Comparison of ENCODE assay signal across 8 cellular contexts in the genomic region with DNA sequence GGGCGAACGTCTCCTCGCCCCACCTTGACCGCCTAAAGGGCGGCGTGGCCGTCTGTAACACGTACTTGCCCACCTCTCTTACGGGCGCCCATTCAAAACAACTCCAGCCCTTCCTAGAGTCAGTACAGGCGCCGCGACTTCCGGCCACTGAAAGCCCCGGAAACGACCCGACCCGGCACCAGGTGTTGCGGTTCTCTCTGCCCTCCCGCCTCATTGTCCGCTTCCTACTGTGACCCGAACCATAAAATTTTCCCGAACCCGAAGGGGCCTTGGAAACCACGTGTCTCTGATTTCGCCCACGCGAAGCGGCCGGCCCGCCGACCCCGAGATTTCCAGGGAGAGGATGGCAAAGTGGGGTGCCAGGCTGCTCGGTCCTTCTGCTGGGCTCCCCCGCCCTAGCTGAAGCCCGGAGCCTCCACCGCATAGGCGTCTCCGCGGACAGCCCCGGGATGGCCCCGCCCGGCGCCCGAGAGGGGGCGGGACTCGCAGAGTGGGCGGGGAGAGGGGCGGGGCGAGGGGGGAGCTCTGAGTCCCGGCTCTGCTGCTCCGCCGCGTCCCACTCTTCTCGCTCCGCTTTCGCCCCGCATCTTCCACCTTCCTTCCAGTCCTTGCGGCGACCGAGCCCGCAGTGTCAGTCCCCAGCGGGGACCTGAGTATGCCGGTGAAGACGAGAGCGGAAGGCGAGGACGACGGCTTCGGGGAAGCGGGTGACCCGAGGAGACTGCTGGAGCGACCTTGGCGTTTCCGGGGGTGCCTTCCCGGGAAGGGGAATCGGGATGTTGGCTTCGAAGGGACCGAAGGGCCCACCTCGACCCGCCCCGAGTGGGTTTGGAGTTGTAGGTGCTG. TPM values are rescaled to one million over a fixed set of nuclear protein-coding genes. Genes with fewer than 3 reads are reported as not detected.
A peak's percentile ranks its signal among the peaks of the same experiment; 100 is the strongest.
DNase-seq lines count a peak whose midpoint lies in the region; ATAC-seq and TF ChIP-seq lines count a peak whose summit lies in the region.

No MANE protein-coding gene starts in this region.

- DNase-seq in DMS153 (lab: John Stamatoyannopoulos, UW) = peak; percentile 80
- DNase-seq in Jurkat, Clone E6-1 (ENCODE audit: low read depth, low spot score) = peak; percentile 93
- peak; percentile 77 to 92 for DNase-seq in PC-9
- peak; percentile 79 for DNase-seq in activated T-cell treated with anti-CD3 and anti-CD28 coated beads, Interleukin-2, amount 50 U/mL, for 4 hours
- peak; percentile 96 for DNase-seq in esophagus muscularis mucosa (ENCODE audit: extremely low spot score)
- DNase-seq in stimulated activated CD8-positive, alpha-beta memory T cell treated with anti-CD3 and anti-CD28 coated beads, Interleukin-7, amount 100 ng/mL, for 1 hour (ENCODE audit: low read depth in 2 of 2) = peak; percentile 69 to 71

- H3K36me3 Mint-ChIP-seq in activated T-cell treated with anti-CD3 and anti-CD28 coated beads, Interleukin-2, amount 50 U/mL, for 4 hours (ENCODE audit: insufficient read depth) = peaks cover 3% of the 10 kb centered on the region

- H3K79me2 ChIP-seq in PC-9 (ENCODE audit: low read depth) = peaks cover 42% of the 10 kb centered on the region

- H3K4me3 ChIP-seq in Jurkat, Clone E6-1 (ENCODE audit: low read length) = peak overlapping the region; percentile 91
- H3K4me3 ChIP-seq in PC-9 = peak overlapping the region; percentile 86
- peak overlapping the region; percentile 77 to 99 (median 98) for H3K4me3 ChIP-seq in esophagus muscularis mucosa
- H3K4me3 ChIP-seq in muscle layer of duodenum (ENCODE audit: low read depth in 1 of 2, low read length in 2 of 2) = peak overlapping the region; percentile 83 to 94

- BruUV-seq in PC-9 (replicated peaks; lab: Mats Ljungman, UMichigan) = no TSS peak

- H2AFZ ChIP-seq in PC-9 = peak overlapping the region; percentile 94

- peak; percentile 54 for TF ChIP-seq POLR2A in esophagus muscularis mucosa (IDR thresholded peaks at IDR 0.05; ENCODE audit: low read depth)

- H3K27ac ChIP-seq in PC-9 = peak overlapping the region; percentile 66
- peak overlapping the region; percentile 90 to 98 (median 94) for H3K27ac ChIP-seq in esophagus muscularis mucosa (replicated peaks in 1 of 4)
- H3K27ac ChIP-seq in muscle layer of duodenum (ENCODE audit: low read length) = peak overlapping the region; percentile 82

- TF ChIP-seq CTCF in PC-9 (conservative IDR thresholded peaks at IDR 0.05) (no peak), esophagus muscularis mucosa (IDR thresholded peaks at IDR 0.05) (peak in 1 of 3 experiments; percentile 24)

- H3K27me3 Mint-ChIP-seq in activated T-cell treated with anti-CD3 and anti-CD28 coated beads, Interleukin-2, amount 50 U/mL, for 4 hours (ENCODE audit: low read depth) = peaks cover 6% of the 10 kb centered on the region

- ATAC-seq in GM21717 (IDR thresholded peaks at IDR 0.05; ENCODE audit: unreplicated experiment) = peak; percentile 52
- peak; percentile 83 to 84 for ATAC-seq in activated T-cell treated with anti-CD3 and anti-CD28 coated beads, Interleukin-2, amount 50 U/mL, for 4 hours

- H3F3A ChIP-seq in PC-9 (ENCODE audit: insufficient read depth, low read depth) = peaks cover 13% of the 10 kb centered on the region; the same call in 1 of the 2 replicates

- 0% methylated on average over 32 of the region's 82 CpGs for WGBS in esophagus muscularis mucosa

- peaks cover 16% of the 10 kb centered on the region for H4K20me1 ChIP-seq in PC-9 (ENCODE audit: insufficient read depth)

- no peaks in the 10 kb centered on the region for H3K9me2 ChIP-seq in PC-9 (ENCODE audit: insufficient read depth)

- H3K9me3 Mint-ChIP-seq in activated T-cell treated with anti-CD3 and anti-CD28 coated beads, Interleukin-2, amount 50 U/mL, for 4 hours = no peaks in the 10 kb centered on the region

- no peak for TF ChIP-seq EP300 in esophagus muscularis mucosa (IDR thresholded peaks at IDR 0.05)

- H3K36me3 ChIP-seq in PC-9 (ENCODE audit: low read depth) (no peaks in the 10 kb centered on the region), esophagus muscularis mucosa (peaks cover 3 to 18% (median 14%) of the 10 kb centered on the region in 4 donors), muscle layer of duodenum (ENCODE audit: control insufficient read depth in 1 of 2, insufficient read depth in 2 of 2, low read length in 2 of 2) (peaks cover 4 to 13% of the 10 kb centered on the region in 2 donors)

- H3K27me3 ChIP-seq in PC-9 (ENCODE audit: insufficient read depth, low read depth) (no peaks in the 10 kb centered on the region), esophagus muscularis mucosa (peaks cover 0 to 12% (median 0%) of the 10 kb centered on the region in 4 donors), muscle layer of duodenum (ENCODE audit: low read depth, low read length) (no peaks in the 10 kb centered on the region)

- peaks cover 33% of the 10 kb centered on the region for H3K4me1 Mint-ChIP-seq in activated T-cell treated with anti-CD3 and anti-CD28 coated beads, Interleukin-2, amount 50 U/mL, for 4 hours (ENCODE audit: low read depth)

- POLR2A ChIA-PET in PC-9 (lab: Charles Lee; ENCODE audit: unreplicated experiment) = interaction anchor here (0.5 to 1.5 kb wide), 7 partner anchors 9 to 199 kb away, joined by 3 to 14 read pairs (median 4); a partner anchor contains a TSS

- H3K9me3 ChIP-seq in PC-9 (ENCODE audit: insufficient read depth, low read depth) (no peaks in the 10 kb centered on the region), esophagus muscularis mucosa (no peaks in the 10 kb centered on the region), muscle layer of duodenum (ENCODE audit: control insufficient read depth in 1 of 2, low read length in 2 of 2) (no peaks in the 10 kb centered on the region)

- CTCF ChIA-PET in PC-9 (lab: Charles Lee) = interaction anchor here (0.6 to 1.4 kb wide), 6 partner anchors 8 to 343 kb away, joined by 3 to 10 read pairs (median 3); a partner anchor contains a TSS

- H3K4me3 Mint-ChIP-seq in activated T-cell treated with anti-CD3 and anti-CD28 coated beads, Interleukin-2, amount 50 U/mL, for 4 hours = peak overlapping the region; percentile 97

- H3K4me2 ChIP-seq in PC-9 = peak overlapping the region; percentile 91

- intact Hi-C loops in PC-9 (cut with micrococcal nuclease; ENCODE audit: unreplicated experiment) (loop anchor here (1.0 to 5.0 kb wide), 6 partner anchors 21 to 424 kb away; a partner anchor contains a TSS), esophagus muscularis mucosa (cut with DNase I) (no loop called here)

- H3K4me1 ChIP-seq in PC-9 (replicated peaks; ENCODE audit: insufficient read depth) (peaks cover 22% of the 10 kb centered on the region), esophagus muscularis mucosa (peaks cover 29 to 39% (median 38%) of the 10 kb centered on the region in 4 donors), muscle layer of duodenum (ENCODE audit: control insufficient read depth in 1 of 2, insufficient read depth in 2 of 2, low read length in 2 of 2) (peaks cover 19 to 29% of the 10 kb centered on the region in 2 donors)

RNA-seq across cellular contexts. Expression of a gene that starts 0.7 kb away (rescaled TPM):
- polyA plus RNA-seq in Jurkat, Clone E6-1 (2012; ENCODE audit: insufficient read depth, insufficient read length) = 89.3 TPM
- total RNA-seq in PC-9 (2021) (95.2 and 124 TPM in 2 replicates), esophagus muscularis mucosa (10 to 100 TPM; 58.0 to 72.7 (median 60.5) TPM)
- 100 to 1,000 TPM; 123 to 132 (median 123) TPM for total RNA-seq in activated T-cell treated with anti-CD3 and anti-CD28 coated beads, Interleukin-2, amount 50 U/mL, for 4 hours

RNA-seq across cellular contexts. Expression of a gene that starts 21.0 kb away (rescaled TPM):
- polyA plus RNA-seq in Jurkat, Clone E6-1 (2012; ENCODE audit: insufficient read depth, insufficient read length) = not detected
- total RNA-seq in PC-9 (2021) = 430 and 537 TPM in 2 replicates
- total RNA-seq in activated T-cell treated with anti-CD3 and anti-CD28 coated beads, Interleukin-2, amount 50 U/mL, for 4 hours = not detected
- total RNA-seq in esophagus muscularis mucosa = 1 to 10 TPM in 1 of 4 donors, under 1 TPM in 1, not detected in 2; 0.83 to 6.2 TPM

RNA-seq across cellular contexts. Expression of a gene that starts 31.9 kb away (rescaled TPM):
- 118 TPM for polyA plus RNA-seq in Jurkat, Clone E6-1 (2012; ENCODE audit: insufficient read depth, insufficient read length)
- total RNA-seq in PC-9 (2021) (154 and 213 TPM in 2 replicates), esophagus muscularis mucosa (100 to 1,000 TPM; 132 to 213 (median 148) TPM)
- 10 to 100 TPM; 71.0 to 72.7 (median 71.6) TPM for total RNA-seq in activated T-cell treated with anti-CD3 and anti-CD28 coated beads, Interleukin-2, amount 50 U/mL, for 4 hours

Comparison
In these comparisons a context has a peak if more than half of its experiments do, and no peak if none do; other contexts are left out.
1. Peak in every context shown above with its lines: DNase-seq, ATAC-seq, H3K4me3 ChIP-seq and H3K27ac ChIP-seq.
2. RNA of a gene that starts 21.0 kb away (total RNA-seq): 430 to 537 TPM in PC-9; 0.83 to 6.2 TPM in esophagus muscularis mucosa and not detected in activated T-cell treated with anti-CD3 and anti-CD28 coated beads, Interleukin-2, amount 50 U/mL, for 4 hours; every median in the first group is over 10 times any median in the second.